Comparison of ENCODE assay signal across 8 cellular contexts in the genomic region with DNA sequence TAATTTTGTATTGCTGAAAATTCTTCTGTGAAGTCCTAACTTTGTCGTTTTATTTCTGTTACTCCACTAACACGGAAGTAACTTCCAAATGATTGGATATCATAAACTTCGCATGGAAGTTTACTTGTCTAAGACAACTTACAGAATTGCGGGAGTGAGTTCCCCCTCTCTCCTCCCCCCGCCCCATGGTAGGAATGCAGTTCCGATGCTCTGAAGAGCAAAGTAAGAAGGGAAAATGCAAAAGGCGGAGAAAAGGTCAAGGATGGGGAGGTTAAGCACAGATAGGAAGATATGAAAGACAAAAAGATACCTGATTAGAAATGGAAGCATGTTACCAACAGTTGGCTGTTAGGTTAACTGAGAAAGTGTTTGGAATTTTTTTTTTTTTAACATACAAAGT. TPM values are rescaled to one million over a fixed set of nuclear protein-coding genes. Genes with fewer than 3 reads are reported as not detected.
DNase-seq lines count a peak whose midpoint lies in the region; ATAC-seq, FAIRE-seq and TF ChIP-seq lines count a peak whose summit lies in the region.

No MANE protein-coding gene starts in this region.

- intact Hi-C loops in right cardiac atrium (cut with DNase I): loop anchor here in 2 of 4 donors (5.0 to 10.0 kb wide), 2 partner anchors 148 to 150 kb away; a partner anchor contains a TSS

- H3K27ac ChIP-seq in WERI-Rb-1 (no peak overlapping the region), right cardiac atrium (ENCODE audit: low read length) (no peak overlapping the region), small intestine (ENCODE audit: low read depth in 1 of 2, low read length in 1 of 2) (no peak overlapping the region)

- FAIRE-seq in small intestine (lab: Jason Lieb, UNC): no peak

- 13% methylated on average over 7 of the region's 7 CpGs for WGBS in right cardiac atrium
- WGBS in small intestine, 3 donors: 5 to 9% (median 7%) methylated on average over 7 of the region's 7 CpGs

- H3K4me1 Mint-ChIP-seq in HFFc6 (ENCODE audit: low read depth): peaks cover 25% of the 10 kb centered on the region

- peaks cover 4% of the 10 kb centered on the region; the same call in 1 of the 2 replicates for H3K9me3 Mint-ChIP-seq in HFFc6

- TF ChIP-seq CTCF in HFFc6 (IDR thresholded peaks at IDR 0.05) (no peak), WERI-Rb-1 (IDR thresholded peaks at IDR 0.05; ENCODE audit: low read depth, low read length) (no peak)

- peaks cover 29% of the 10 kb centered on the region for H3K36me3 Mint-ChIP-seq in HFFc6 (ENCODE audit: low read depth)

- peak overlapping the region; percentile 99 for H3K4me3 Mint-ChIP-seq in HFFc6

- peaks cover 2% of the 10 kb centered on the region for H3K4me1 ChIP-seq in right cardiac atrium (ENCODE audit: control insufficient read depth, insufficient read depth, low read length)
- peaks cover 0 to 14% of the 10 kb centered on the region in 2 donors for H3K4me1 ChIP-seq in small intestine (ENCODE audit: control insufficient read depth in 2 of 2, insufficient read depth in 1 of 2, low read depth in 1 of 2, low read length in 1 of 2)

- no peaks in the 10 kb centered on the region for H3K27me3 ChIP-seq in WERI-Rb-1 (ENCODE audit: insufficient read depth, low read depth, severe bottlenecking)
- no peaks in the 10 kb centered on the region for H3K27me3 ChIP-seq in right cardiac atrium (ENCODE audit: control insufficient read depth, insufficient read depth)
- no peaks in the 10 kb centered on the region for H3K27me3 ChIP-seq in small intestine (ENCODE audit: control insufficient read depth in 2 of 2, insufficient read depth in 2 of 2, low read length in 2 of 2)

- H3K27me3 Mint-ChIP-seq in HFFc6 (ENCODE audit: insufficient read depth): peaks cover 4% of the 10 kb centered on the region; the same call in 1 of the 2 replicates

- DNase-seq in HFFc6 (no peak), WERI-Rb-1 (no peak), right cardiac atrium (no peak), small intestine (peak; percentile 14), activated gamma-delta T cell treated with Interleukin-2 at 50 U/mL for 16 hours (no peak), DMS79 treated with DMSO at 0.1 percent for 48 hours (lab: John Stamatoyannopoulos, UW) (no peak)
- DNase-seq in stimulated activated CD4-positive, alpha-beta T cell treated with anti-CD3 and anti-CD28 coated beads, Interleukin-4, amount 100 ng/mL, for 4 hours: no peak

- no peaks in the 10 kb centered on the region for H3K9me3 ChIP-seq in WERI-Rb-1 (ENCODE audit: severe bottlenecking)
- H3K9me3 ChIP-seq in right cardiac atrium (ENCODE audit: control insufficient read depth, low read length): no peaks in the 10 kb centered on the region
- no peaks in the 10 kb centered on the region for H3K9me3 ChIP-seq in small intestine (ENCODE audit: control insufficient read depth, low read depth)

- peaks cover 30% of the 10 kb centered on the region for H3K36me3 ChIP-seq in WERI-Rb-1
- H3K36me3 ChIP-seq in small intestine (ENCODE audit: control insufficient read depth in 2 of 2, insufficient read depth in 2 of 2, low read length in 2 of 2): peaks cover 4 to 7% of the 10 kb centered on the region in 2 donors

- H3K27ac Mint-ChIP-seq in HFFc6: peak overlapping the region; percentile 96

- H3K4me3 ChIP-seq in WERI-Rb-1 (ENCODE audit: low read depth, low read length) (peak overlapping the region; percentile 98), right cardiac atrium (ENCODE audit: low read length) (peak overlapping the region; percentile 63), small intestine (ENCODE audit: low read depth in 1 of 2, low read length in 2 of 2) (peak overlapping the region in 1 of 2 donors; percentile 84)

- no peak for ATAC-seq in right cardiac atrium
- ATAC-seq in HG03342 (IDR thresholded peaks at IDR 0.05; ENCODE audit: unreplicated experiment): no peak

RNA-seq across cellular contexts. Expression of a gene that starts 1.3 kb away (rescaled TPM):
- 100 to 1,000 TPM; 250 to 290 (median 271) TPM for total RNA-seq in HFFc6 (2021; fragmentation: NEBNext Ultra II Directional; extraction: Animal tissue kit (Norgen Biotek cat#: 25700))
- total RNA-seq in right cardiac atrium: 100 to 1,000 TPM; 150 to 166 (median 159) TPM
- 219 TPM for polyA plus RNA-seq in right cardiac atrium
- polyA plus RNA-seq in small intestine: 100 to 1,000 TPM; 185 to 311 (median 277) TPM
